In the genomic region with DNA sequence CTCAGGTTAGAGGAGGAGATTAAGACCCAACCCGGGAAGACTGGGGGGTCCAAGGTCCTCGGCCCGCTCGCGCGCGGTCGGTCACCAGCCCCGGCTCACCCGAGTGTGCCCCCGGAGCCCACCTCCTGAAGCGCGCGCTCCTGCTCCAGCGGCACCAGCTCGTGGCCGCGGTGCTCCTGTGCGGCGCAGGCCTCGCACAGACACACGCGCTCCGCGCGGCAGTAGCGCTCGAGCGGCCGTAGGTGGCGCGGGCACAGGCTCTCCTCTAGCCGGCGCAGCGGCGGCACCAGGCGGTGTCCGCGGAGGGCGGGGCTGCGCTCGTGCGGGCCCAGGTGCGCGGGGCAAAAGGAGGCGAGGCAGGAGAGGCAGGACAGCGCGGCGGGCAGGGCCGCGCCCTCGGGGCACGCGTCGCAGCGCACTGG, we compare ENCODE assay signal across 8 cellular contexts. TPM values are rescaled to one million over a fixed set of nuclear protein-coding genes. Genes with fewer than 3 reads are reported as not detected.
DNase-seq lines count a peak whose midpoint lies in the region; ATAC-seq and TF ChIP-seq lines count a peak whose summit lies in the region.

No MANE protein-coding gene starts in this region.

- peaks cover 35% of the 10 kb centered on the region for H3K4me1 Mint-ChIP-seq in activated naive CD8-positive, alpha-beta T cell treated with anti-CD3 and anti-CD28 coated beads, Interleukin-2, amount 50 U/mL, for 24 hours

- DNase-seq in NCI-H1417 (lab: John Stamatoyannopoulos, UW): peak in 2 of 3 experiments; percentile 77 to 82
- no peak for DNase-seq in NCI-H1417 treated with DMSO at 0.1 percent for 48 hours (lab: John Stamatoyannopoulos, UW)
- peak; percentile 76 for DNase-seq in HuH-7.5 (ENCODE audit: low spot score)
- DNase-seq in activated naive CD8-positive, alpha-beta T cell treated with anti-CD3 and anti-CD28 coated beads, Interleukin-2, amount 50 U/mL, for 24 hours: peak; percentile 71
- DNase-seq in left cardiac atrium: peak; percentile 80
- DNase-seq in posterior vena cava (ENCODE audit: low spot score): peak; percentile 91

- peak; percentile 80 for ATAC-seq in SK-N-SH treated with all-trans-retinoic acid at 6 μM for 48 hours
- ATAC-seq in activated naive CD8-positive, alpha-beta T cell treated with anti-CD3 and anti-CD28 coated beads, Interleukin-2, amount 50 U/mL, for 24 hours: peak; percentile 76
- ATAC-seq in left cardiac atrium: peak; percentile 67 to 82
- no peak for ATAC-seq in GM19397 (IDR thresholded peaks at IDR 0.05; ENCODE audit: unreplicated experiment)

- H3K27me3 Mint-ChIP-seq in activated naive CD8-positive, alpha-beta T cell treated with anti-CD3 and anti-CD28 coated beads, Interleukin-2, amount 50 U/mL, for 24 hours: peaks cover 5% of the 10 kb centered on the region

- intact Hi-C loops in left cardiac atrium (cut with DNase I) (no loop called here), posterior vena cava (cut with DNase I) (loop anchor here in 1 of 2 donors (5.0 kb wide), 1 partner anchor 100 kb away; a partner anchor contains a TSS)

- H3K27ac Mint-ChIP-seq in activated naive CD8-positive, alpha-beta T cell treated with anti-CD3 and anti-CD28 coated beads, Interleukin-2, amount 50 U/mL, for 24 hours: peak overlapping the region; percentile 87

- no peaks in the 10 kb centered on the region for H3K36me3 Mint-ChIP-seq in activated naive CD8-positive, alpha-beta T cell treated with anti-CD3 and anti-CD28 coated beads, Interleukin-2, amount 50 U/mL, for 24 hours (ENCODE audit: low read depth)

- no peaks in the 10 kb centered on the region for H3K9me3 Mint-ChIP-seq in activated naive CD8-positive, alpha-beta T cell treated with anti-CD3 and anti-CD28 coated beads, Interleukin-2, amount 50 U/mL, for 24 hours

- H3K4me3 Mint-ChIP-seq in activated naive CD8-positive, alpha-beta T cell treated with anti-CD3 and anti-CD28 coated beads, Interleukin-2, amount 50 U/mL, for 24 hours: peak overlapping the region; percentile 84

TF ChIP-seq in SK-N-SH treated with all-trans-retinoic acid at 6 μM for 48 hours, 23 proteins besides CTCF, POLR2A, EP300 and RAD21:
- TF ChIP-seq ZFP30 (CRISPR knock-in tag; IDR thresholded peaks at IDR 0.05) (no peak), ZFP3 (CRISPR knock-in tag; IDR thresholded peaks at IDR 0.05) (peak; percentile 88)

RNA-seq across cellular contexts. Expression of a gene that starts 0.6 kb away (rescaled TPM):
- 10 to 100 TPM; 22.9 to 25.3 TPM for total RNA-seq in left cardiac atrium
- total RNA-seq in posterior vena cava: 10 to 100 TPM; 60.8 to 70.9 TPM

RNA-seq across cellular contexts. Expression of a gene that starts 19.0 kb away (rescaled TPM):
- 1 to 10 TPM; 8.4 to 9.9 TPM for total RNA-seq in left cardiac atrium
- total RNA-seq in posterior vena cava: 10 to 100 TPM; 12.8 to 15.7 TPM

RNA-seq across cellular contexts. Expression of a gene that starts 22.6 kb away (rescaled TPM):
- total RNA-seq in left cardiac atrium (100 to 1,000 TPM; 106 to 122 TPM), posterior vena cava (100 to 1,000 TPM in 1 of 2 donors, 10 to 100 TPM in 1; 75.8 to 111 TPM)

RNA-seq across cellular contexts. Expression of a gene that starts 26.9 kb away (rescaled TPM):
- total RNA-seq in left cardiac atrium: 10 to 100 TPM; 73.7 to 83.4 TPM
- total RNA-seq in posterior vena cava: 10 to 100 TPM; 49.3 to 55.5 TPM

RNA-seq across cellular contexts. Expression of a gene that starts 33.6 kb away (rescaled TPM):
- total RNA-seq in left cardiac atrium (10 to 100 TPM; 22.1 to 34.0 TPM), posterior vena cava (10 to 100 TPM in 1 of 2 donors, 1 to 10 TPM in 1; 7.3 to 15.1 TPM)
